ENCODE assay signal across 23 cellular contexts in the genomic region with DNA sequence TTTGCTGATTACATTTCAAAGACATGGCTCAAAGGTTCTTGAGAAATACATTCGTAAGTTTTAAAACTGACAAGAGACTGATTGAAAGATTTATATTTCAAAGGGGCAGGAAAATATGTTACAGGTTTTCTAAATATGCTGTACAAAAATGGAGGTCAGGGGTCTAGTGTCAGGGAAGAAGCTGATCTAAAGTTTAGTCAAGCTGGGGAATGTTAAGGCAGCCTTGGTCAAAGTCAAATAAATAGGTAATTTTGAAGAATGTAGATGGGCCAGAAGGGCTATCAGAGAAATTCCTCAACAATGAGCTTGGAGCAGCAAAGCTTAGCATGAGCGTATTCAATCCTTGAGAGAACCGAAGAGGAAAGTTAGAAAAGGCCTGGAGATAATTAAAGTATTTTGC.
"Had no signal": no experiment of that assay in that cellular context is flagged by ENCODE, and none has a peak within 500 bp of the region (broad histone marks: within the 10 kb centered on the region; RNA-seq: fewer than 3 reads in every experiment).

No MANE protein-coding gene starts in this region.

- H3K27me3 Mint-ChIP-seq: naive B cell had no signal

- H2AFZ ChIP-seq: hepatocyte had no signal

- H3K79me2 ChIP-seq: hepatocyte had no signal

- H3K9me3 Mint-ChIP-seq: immature natural killer cell, mesothelial cell of epicardium, naive B cell had no signal

- H3K4me3 Mint-ChIP-seq: immature natural killer cell, mesothelial cell of epicardium, naive B cell had no signal

- H3K27ac Mint-ChIP-seq: immature natural killer cell, mesothelial cell of epicardium, naive B cell had no signal

- H3K27ac ChIP-seq: coronary artery, dorsolateral prefrontal cortex, esophagus muscularis mucosa, foreskin keratinocyte, gastroesophageal sphincter, heart left ventricle, hepatocyte, lower lobe of right lung had no signal

- ATAC-seq: foreskin keratinocyte, gastroesophageal sphincter, heart left ventricle, left colon, left lobe of liver, left ventricle myocardium superior, lower lobe of right lung, mucosa of descending colon had no signal

- DNase-seq: dermis blood vessel endothelial cell; dorsolateral prefrontal cortex; effector CD4-positive, alpha-beta T cell; effector memory CD4-positive, alpha-beta T cell; foreskin keratinocyte; heart left ventricle; hypothalamus; immature natural killer cell; islet precursor cell; kidney; kidney glomerular epithelial cell; left colon; left ventricle myocardium superior; lower lobe of right lung; mesenchymal stem cell; mucosa of descending colon; naive B cell had no signal

- H3K9me3 ChIP-seq: esophagus muscularis mucosa, gastroesophageal sphincter, heart left ventricle, lower lobe of right lung, mucosa of descending colon had no signal

- H3K4me3 ChIP-seq: coronary artery, dorsolateral prefrontal cortex, esophagus muscularis mucosa, gastroesophageal sphincter, heart left ventricle, hepatocyte, lower lobe of right lung, mucosa of descending colon had no signal

- H3K27me3 ChIP-seq: dorsolateral prefrontal cortex, esophagus muscularis mucosa, foreskin keratinocyte, gastroesophageal sphincter, heart left ventricle, hepatocyte had no signal

- H3K4me1 ChIP-seq: esophagus muscularis mucosa, gastroesophageal sphincter, heart left ventricle, lower lobe of right lung had no signal

- H3K4me1 Mint-ChIP-seq: immature natural killer cell had no signal

- H3K36me3 Mint-ChIP-seq: immature natural killer cell, mesothelial cell of epicardium had no signal

- H3K4me2 ChIP-seq: hepatocyte had no signal

- H3K36me3 ChIP-seq: esophagus muscularis mucosa, gastroesophageal sphincter, heart left ventricle, lower lobe of right lung had no signal
